In the genomic region with DNA sequence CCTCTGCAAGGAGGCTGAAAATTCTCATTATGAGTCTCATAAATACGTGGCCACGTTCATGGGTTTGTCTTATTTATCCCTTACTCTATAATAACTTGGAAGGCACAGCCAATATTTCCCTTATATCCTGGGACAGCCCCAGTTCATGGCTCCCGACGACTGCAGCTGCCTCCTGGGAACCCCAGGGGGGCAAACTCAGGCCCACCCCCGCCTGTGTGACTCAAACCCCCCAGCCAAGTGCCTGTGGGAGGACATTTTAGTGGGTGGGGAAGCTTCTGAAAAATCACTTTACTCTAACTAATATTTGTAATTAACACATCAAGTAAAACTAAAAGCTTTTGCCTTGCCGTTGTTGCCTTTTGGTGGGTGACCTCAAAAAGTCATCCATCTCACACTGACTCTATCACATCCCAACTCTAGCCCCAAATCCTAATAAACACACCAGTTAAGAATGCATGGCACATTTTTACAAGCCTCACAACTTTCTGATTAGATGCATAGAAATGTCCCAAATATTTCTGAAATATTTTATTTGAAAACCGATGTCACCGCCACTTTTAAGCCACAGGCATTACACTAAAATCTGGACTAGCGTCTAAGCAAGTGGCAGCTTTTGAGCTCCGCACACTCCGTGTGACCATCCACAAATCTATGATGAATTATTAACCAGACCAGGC, we compare ENCODE assay signal across 9 cellular contexts. TPM values are rescaled to one million over a fixed set of nuclear protein-coding genes. Genes with fewer than 3 reads are reported as not detected.
DNase-seq lines count a peak whose midpoint lies in the region; ATAC-seq and TF ChIP-seq lines count a peak whose summit lies in the region.
"Had no signal": no experiment of that assay in that cellular context is flagged by ENCODE, and none has a peak within 500 bp of the region (broad histone marks: within the 10 kb centered on the region; RNA-seq: fewer than 3 reads in every experiment).

No MANE protein-coding gene starts in this region.

- POLR2A ChIA-PET in CD8-positive, alpha-beta T cell (lab: Charles Lee): interaction anchor here (0.6 to 1.4 kb wide), 5 partner anchors 10 to 44 kb away, joined by 3 to 6 read pairs (median 5); no protein-coding TSS in a partner anchor

- no peak for ATAC-seq in CD8-positive, alpha-beta T cell
- ATAC-seq in GM19455 (IDR thresholded peaks at IDR 0.05; ENCODE audit: unreplicated experiment) (no peak), HG02973 (IDR thresholded peaks at IDR 0.05; ENCODE audit: unreplicated experiment) (no peak)

- H3K4me1 ChIP-seq in CD8-positive, alpha-beta T cell (ENCODE audit: insufficient read depth, low read length): peaks cover 80% of the 10 kb centered on the region
- peaks cover 3 to 9% of the 10 kb centered on the region in 2 donors for H3K4me1 ChIP-seq in esophagus (ENCODE audit: control insufficient read depth in 2 of 2, insufficient read depth in 2 of 2, low read length in 1 of 2)

- H3K4me3 ChIP-seq in CD8-positive, alpha-beta T cell (ENCODE audit: low read depth, low read length): no peak overlapping the region
- no peak overlapping the region for H3K4me3 ChIP-seq in esophagus (ENCODE audit: low read depth in 1 of 2, low read length in 2 of 2)

- peak in 1 of 7 experiments; percentile 12 for DNase-seq in CD8-positive, alpha-beta T cell
- DNase-seq in M059J (ENCODE audit: low read depth) (peak; percentile 34), posterior vena cava (ENCODE audit: low spot score) (peak; percentile 34), RKO (ENCODE audit: low spot score) (no peak), KBM-7 (no peak)

- H3K27ac Mint-ChIP-seq in CD8-positive, alpha-beta T cell: peak overlapping the region; percentile 79

- intact Hi-C loops in CD8-positive, alpha-beta T cell (cut with DNase I, micrococcal nuclease): loop anchor here in 1 of 2 experiments (2.0 kb wide), 1 partner anchor 109 kb away; no protein-coding TSS in a partner anchor
- intact Hi-C loops in posterior vena cava (cut with DNase I): no loop called here

- peaks cover 10% of the 10 kb centered on the region for H3K36me3 ChIP-seq in CD8-positive, alpha-beta T cell (ENCODE audit: insufficient read depth, low read length)
- no peaks in the 10 kb centered on the region for H3K36me3 ChIP-seq in esophagus (ENCODE audit: control insufficient read depth in 2 of 2, insufficient read depth in 2 of 2, low read length in 1 of 2)

- CTCF ChIA-PET in CD8-positive, alpha-beta T cell (lab: Charles Lee): interaction anchor here (1.0 to 1.4 kb wide), 2 partner anchors 12 to 108 kb away, joined by 3 to 5 read pairs; no protein-coding TSS in a partner anchor

- H3K9me3 Mint-ChIP-seq in CD8-positive, alpha-beta T cell: no peaks in the 10 kb centered on the region

- TF ChIP-seq CTCF in CD8-positive, alpha-beta T cell (IDR thresholded peaks at IDR 0.05): no peak

- peaks cover 62% of the 10 kb centered on the region for H3K36me3 Mint-ChIP-seq in CD8-positive, alpha-beta T cell

- peak overlapping the region; percentile 4 for H3K27ac ChIP-seq in CD8-positive, alpha-beta T cell (ENCODE audit: low read depth, low read length)
- H3K27ac ChIP-seq in esophagus (ENCODE audit: low read depth in 2 of 2, low read length in 1 of 2): peak overlapping the region; percentile 56 to 82
- H3K27ac ChIP-seq: HL-60 had no signal

- WGBS in esophagus, 2 donors: 39 to 48% methylated on average over 11 of the region's 11 CpGs

- H3K27me3 ChIP-seq in CD8-positive, alpha-beta T cell (ENCODE audit: insufficient read depth, low read length): no peaks in the 10 kb centered on the region
- no peaks in the 10 kb centered on the region for H3K27me3 ChIP-seq in esophagus (ENCODE audit: control insufficient read depth in 1 of 2, insufficient read depth in 2 of 2, low read length in 2 of 2)

- H3K4me3 Mint-ChIP-seq in CD8-positive, alpha-beta T cell: peak overlapping the region; percentile 48

- in situ Hi-C loops in KBM-7 (cut with MboI; ENCODE audit: low pct_unique_long_range_greater_than_20kb, low sequenced_read_pairs): no loop called here

- H3K4me1 Mint-ChIP-seq in CD8-positive, alpha-beta T cell (ENCODE audit: low read depth): peaks cover 76% of the 10 kb centered on the region

- no peaks in the 10 kb centered on the region for H3K9me3 ChIP-seq in CD8-positive, alpha-beta T cell (ENCODE audit: low read length)
- no peaks in the 10 kb centered on the region for H3K9me3 ChIP-seq in esophagus (ENCODE audit: control insufficient read depth in 2 of 2, insufficient read depth in 1 of 2, low read depth in 1 of 2, low read length in 1 of 2)

- no peaks in the 10 kb centered on the region for H3K27me3 Mint-ChIP-seq in CD8-positive, alpha-beta T cell (ENCODE audit: low read depth)

RNA-seq across cellular contexts. Expression of gene RASA3, which starts 14.2 kb away (rescaled TPM):
- total RNA-seq in CD8-positive, alpha-beta T cell: 100 to 1,000 TPM; 144 TPM
- 15.5 and 23.9 TPM in 2 replicates for total RNA-seq in M059J (2014; rRNA removed; shearing (Covaris generic))
- 1 to 10 TPM; 1.5 to 1.8 TPM for polyA plus RNA-seq in esophagus
- 10 to 100 TPM; 28.8 to 30.1 TPM for total RNA-seq in posterior vena cava

Comparison
In these comparisons a context has a peak if more than half of its experiments do, and no peak if none do; other contexts are left out.
1. DNase-seq: peak in M059J (single experiment) and posterior vena cava (single experiment); none in RKO (single experiment) and KBM-7 (single experiment).